ENCODE assay signal across 1 cellular context in genomic region chr17:56898874-56899273, GRCh38.
TF ChIP-seq lines count a peak whose summit lies in the region.

No MANE protein-coding gene starts in this region.

TF ChIP-seq in HepG2, 621 proteins besides CTCF, POLR2A, EP300 and RAD21 (continued from another document):
- TF ChIP-seq, protein P1, sequence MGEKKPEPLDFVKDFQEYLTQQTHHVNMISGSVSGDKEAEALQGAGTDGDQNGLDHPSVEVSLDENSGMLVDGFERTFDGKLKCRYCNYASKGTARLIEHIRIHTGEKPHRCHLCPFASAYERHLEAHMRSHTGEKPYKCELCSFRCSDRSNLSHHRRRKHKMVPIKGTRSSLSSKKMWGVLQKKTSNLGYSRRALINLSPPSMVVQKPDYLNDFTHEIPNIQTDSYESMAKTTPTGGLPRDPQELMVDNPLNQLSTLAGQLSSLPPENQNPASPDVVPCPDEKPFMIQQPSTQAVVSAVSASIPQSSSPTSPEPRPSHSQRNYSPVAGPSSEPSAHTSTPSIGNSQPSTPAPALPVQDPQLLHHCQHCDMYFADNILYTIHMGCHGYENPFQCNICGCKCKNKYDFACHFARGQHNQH (CRISPR knock-in tag; IDR thresholded peaks at IDR 0.05): no peak
- TF ChIP-seq, protein P2, sequence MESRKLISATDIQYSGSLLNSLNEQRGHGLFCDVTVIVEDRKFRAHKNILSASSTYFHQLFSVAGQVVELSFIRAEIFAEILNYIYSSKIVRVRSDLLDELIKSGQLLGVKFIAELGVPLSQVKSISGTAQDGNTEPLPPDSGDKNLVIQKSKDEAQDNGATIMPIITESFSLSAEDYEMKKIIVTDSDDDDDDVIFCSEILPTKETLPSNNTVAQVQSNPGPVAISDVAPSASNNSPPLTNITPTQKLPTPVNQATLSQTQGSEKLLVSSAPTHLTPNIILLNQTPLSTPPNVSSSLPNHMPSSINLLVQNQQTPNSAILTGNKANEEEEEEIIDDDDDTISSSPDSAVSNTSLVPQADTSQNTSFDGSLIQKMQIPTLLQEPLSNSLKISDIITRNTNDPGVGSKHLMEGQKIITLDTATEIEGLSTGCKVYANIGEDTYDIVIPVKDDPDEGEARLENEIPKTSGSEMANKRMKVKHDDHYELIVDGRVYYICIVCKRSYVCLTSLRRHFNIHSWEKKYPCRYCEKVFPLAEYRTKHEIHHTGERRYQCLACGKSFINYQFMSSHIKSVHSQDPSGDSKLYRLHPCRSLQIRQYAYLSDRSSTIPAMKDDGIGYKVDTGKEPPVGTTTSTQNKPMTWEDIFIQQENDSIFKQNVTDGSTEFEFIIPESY (CRISPR knock-in tag; IDR thresholded peaks at IDR 0.05): no peak
- no peak for TF ChIP-seq ZNF773 (CRISPR knock-in tag; IDR thresholded peaks at IDR 0.05; ENCODE audit: borderline replicate concordance)
